In genomic region chr4:149553959-149554520, GRCh38 we compare ENCODE assay signal across 24 cellular contexts.
DNase-seq lines count a peak whose midpoint lies in the region; ATAC-seq, FAIRE-seq and TF ChIP-seq lines count a peak whose summit lies in the region.
"Had no signal": no experiment of that assay in that cellular context is flagged by ENCODE, and none has a peak within 500 bp of the region (broad histone marks: within the 10 kb centered on the region; RNA-seq: fewer than 3 reads in every experiment).

No MANE protein-coding gene starts in this region.

- FAIRE-seq in HepG2 (lab: Jason Lieb, UNC): no peak
- FAIRE-seq: G401.6 had no signal

- H3K23ac ChIP-seq in mesenchymal stem cell (ENCODE audit: low read length in 2 of 2): no peak overlapping the region

- H3K9ac ChIP-seq in HepG2 (ENCODE audit: insufficient read depth, low read depth, low read length) (no peak overlapping the region), mesenchymal stem cell (ENCODE audit: low read length) (no peak overlapping the region)
- H3K9ac ChIP-seq: GM23248 had no signal

- no peak overlapping the region for H3K14ac ChIP-seq in mesenchymal stem cell (ENCODE audit: low read length in 2 of 2)

- in situ Hi-C loops in HepG2 (cut with HindIII; ENCODE audit: extremely low pct_ligation_motif_present, low pct_unique_long_range_greater_than_20kb): no loop called here

- no peaks in the 10 kb centered on the region for H4K20me1 ChIP-seq in HepG2 (ENCODE audit: insufficient read depth, low read length)

- H3K79me1 ChIP-seq in mesenchymal stem cell (replicated peaks; ENCODE audit: low read length, poor library complexity, severe bottlenecking): no peaks in the 10 kb centered on the region

- no peak overlapping the region for H3K18ac ChIP-seq in mesenchymal stem cell (ENCODE audit: low read depth in 1 of 2, low read length in 2 of 2)

- no peak overlapping the region for H3K4me3 ChIP-seq in HepG2 (replicated peaks in 1 of 3; ENCODE audit: insufficient read depth in 1 of 3, low read depth in 2 of 3, low read length in 3 of 3)
- no peak overlapping the region for H3K4me3 ChIP-seq in right lobe of liver
- H3K4me3 ChIP-seq in mesenchymal stem cell (ENCODE audit: insufficient read depth in 1 of 2, low read depth in 1 of 2, low read length in 2 of 2): no peak overlapping the region
- no peak overlapping the region for H3K4me3 ChIP-seq in vagina
- H3K4me3 ChIP-seq: GM23248 had no signal

- TF ChIP-seq POLR2A in HepG2 (IDR thresholded peaks at IDR 0.05; ENCODE audit: insufficient read depth in 1 of 2, low read depth in 2 of 2, low read length in 2 of 2) (no peak), right lobe of liver (IDR thresholded peaks at IDR 0.05) (no peak), vagina (IDR thresholded peaks at IDR 0.05) (no peak)

- BruUV-seq in HepG2 (replicated peaks; lab: Mats Ljungman, UMichigan): no TSS peak

- H3K4me2 ChIP-seq in HepG2 (ENCODE audit: low read depth, low read length) (no peak overlapping the region), mesenchymal stem cell (ENCODE audit: low read length, poor library complexity, severe bottlenecking) (no peak overlapping the region)

- no peak overlapping the region for H2BK5ac ChIP-seq in mesenchymal stem cell (ENCODE audit: low read depth, low read length, poor library complexity, severe bottlenecking)

- no peak overlapping the region for H4K8ac ChIP-seq in mesenchymal stem cell (ENCODE audit: low read length)

- no peak overlapping the region for H2BK15ac ChIP-seq in mesenchymal stem cell (ENCODE audit: low read depth, poor library complexity, severe bottlenecking)

- POLR2A ChIA-PET in HepG2 (lab: Yijun Ruan, JAX): no interaction called here

- CTCF ChIA-PET in HepG2 (lab: Yijun Ruan, JAX; ENCODE audit: low intra/inter-chr PET ratio, low total read pairs): no interaction called here

- DNase-seq in HepG2 (ENCODE audit: low spot score) (no peak), right lobe of liver (no peak), dedifferentiated amniotic fluid mesenchymal stem cell (ENCODE audit: extremely low spot score) (peak; percentile 15), mesenchymal stem cell (no peak), vagina (ENCODE audit: extremely low spot score in 2 of 2) (no peak), NCI-H345 treated with DMSO at 0.1 percent for 48 hours (lab: John Stamatoyannopoulos, UW; ENCODE audit: unreplicated experiment) (no peak)
- DNase-seq: BE2C; CD4-positive, CD25-positive, alpha-beta regulatory T cell; COR-L47; DMS 273 treated with DMSO at 0.1 percent for 48 hours; GM23248; NCI-H1417 treated with DMSO at 0.1 percent for 48 hours; NCI-H187 treated with DMSO at 0.1 percent for 48 hours; NCI-H226; NCI-H524 treated with DMSO at 0.1 percent for 48 hours; PC-3; RPMI8226; SHP77 treated with DMSO at 0.1 percent for 48 hours had no signal

- H3K27me3 ChIP-seq in HepG2 (ENCODE audit: control insufficient read depth in 1 of 2, insufficient read depth in 2 of 2, low read length in 2 of 2): no peaks in the 10 kb centered on the region; a peak in 1 of 5 replicates
- H3K27me3 ChIP-seq in right lobe of liver: no peaks in the 10 kb centered on the region
- no peaks in the 10 kb centered on the region for H3K27me3 ChIP-seq in mesenchymal stem cell (ENCODE audit: control insufficient read depth in 1 of 2, insufficient read depth in 1 of 2, low read length in 2 of 2)
- no peaks in the 10 kb centered on the region for H3K27me3 ChIP-seq in vagina
- H3K27me3 ChIP-seq: BE2C had no signal

- H2BK120ac ChIP-seq in mesenchymal stem cell (ENCODE audit: low read depth, low read length): no peak overlapping the region

- H3K36me3 ChIP-seq in HepG2 (replicated peaks in 1 of 2; ENCODE audit: control insufficient read depth in 1 of 2, insufficient read depth in 2 of 2, low read length in 2 of 2) (no peaks in the 10 kb centered on the region), right lobe of liver (no peaks in the 10 kb centered on the region), mesenchymal stem cell (ENCODE audit: control insufficient read depth in 1 of 2, insufficient read depth in 2 of 2, low read depth in 1 of 2, low read length in 2 of 2) (no peaks in the 10 kb centered on the region), vagina (no peaks in the 10 kb centered on the region)
- H3K36me3 ChIP-seq: BE2C had no signal

- no peaks in the 10 kb centered on the region for H3K4me1 ChIP-seq in HepG2 (ENCODE audit: insufficient read depth, low read length)
- H3K4me1 ChIP-seq in right lobe of liver: no peaks in the 10 kb centered on the region
- no peaks in the 10 kb centered on the region for H3K4me1 ChIP-seq in mesenchymal stem cell (ENCODE audit: control insufficient read depth, insufficient read depth, low read depth, low read length)
- H3K4me1 ChIP-seq in vagina: no peaks in the 10 kb centered on the region
- H3K4me1 ChIP-seq: BE2C had no signal

- no peak for TF ChIP-seq RAD21 in HepG2 (CRISPR knock-in tag; IDR thresholded peaks at IDR 0.05)

- 37% methylated on average over 6 of the region's 6 CpGs for WGBS in HepG2 (ENCODE audit: low lambda C conversion rate)
- WGBS in right lobe of liver (ENCODE audit: insufficient coverage, low coverage, low lambda C conversion rate, missing lambda C conversion rate): 63% methylated on average over 5 of the region's 6 CpGs
- 93% methylated on average over 4 of the region's 6 CpGs for WGBS in mesenchymal stem cell

- H3K9me3 ChIP-seq in HepG2 (ENCODE audit: low read length): peaks cover 31% of the 10 kb centered on the region
- H3K9me3 ChIP-seq in right lobe of liver: no peaks in the 10 kb centered on the region
- no peaks in the 10 kb centered on the region for H3K9me3 ChIP-seq in mesenchymal stem cell (ENCODE audit: control insufficient read depth, low read length)
- no peaks in the 10 kb centered on the region for H3K9me3 ChIP-seq in vagina
- H3K9me3 ChIP-seq: BE2C had no signal

- H2BK12ac ChIP-seq in mesenchymal stem cell (ENCODE audit: low read length in 2 of 2): no peak overlapping the region

- intact Hi-C loops in HepG2 (cut with micrococcal nuclease; ENCODE audit: unreplicated experiment) (loop anchor here (5.0 kb wide), 1 partner anchor 182 kb away; no protein-coding TSS in a partner anchor), right lobe of liver (cut with DNase I) (no loop called here), vagina (cut with DNase I) (no loop called here)

- H2AFZ ChIP-seq in HepG2 (ENCODE audit: low read length): no peak overlapping the region
- no peak overlapping the region for H2AFZ ChIP-seq in mesenchymal stem cell (ENCODE audit: low read depth, low read length)
- H2AFZ ChIP-seq: GM23248 had no signal

- no peak overlapping the region for H3K4ac ChIP-seq in mesenchymal stem cell (ENCODE audit: low read depth in 1 of 2, low read length in 2 of 2)

- H4K91ac ChIP-seq in mesenchymal stem cell (ENCODE audit: low read length): no peak overlapping the region

- no peak overlapping the region for H3K27ac ChIP-seq in HepG2 (ENCODE audit: extremely low read length, insufficient read depth, low read length)
- H3K27ac ChIP-seq in right lobe of liver: no peak overlapping the region
- H3K27ac ChIP-seq in mesenchymal stem cell (ENCODE audit: low read length, poor library complexity, severe bottlenecking): peak overlapping the region; percentile 30
- H3K27ac ChIP-seq in vagina: no peak overlapping the region
- H3K27ac ChIP-seq: 22Rv1, GM23248 had no signal

- H2AK5ac ChIP-seq in mesenchymal stem cell (ENCODE audit: low read length, severe bottlenecking): no peak overlapping the region

- no peak for TF ChIP-seq CTCF in HepG2 (CRISPR knock-in tag; IDR thresholded peaks at IDR 0.05)
- TF ChIP-seq CTCF in right lobe of liver (IDR thresholded peaks at IDR 0.05): no peak
- no peak for TF ChIP-seq CTCF in vagina (IDR thresholded peaks at IDR 0.05)

- no peaks in the 10 kb centered on the region for H3K79me2 ChIP-seq in HepG2 (ENCODE audit: insufficient read depth, low read length)

- ATAC-seq in HepG2 (no peak), right lobe of liver (no peak), GM21737 (IDR thresholded peaks at IDR 0.05; ENCODE audit: unreplicated experiment) (no peak), GM18870 (IDR thresholded peaks at IDR 0.05; ENCODE audit: unreplicated experiment) (no peak)
- ATAC-seq: HCT116, PC-3, SK-N-SH treated with all-trans-retinoic acid at 6 μM for 48 hours had no signal

- TF ChIP-seq EP300 in HepG2 (IDR thresholded peaks at IDR 0.05; ENCODE audit: low read depth in 2 of 2, low read length in 2 of 2) (no peak), HepG2 (CRISPR knock-in tag; IDR thresholded peaks at IDR 0.05; ENCODE audit: borderline replicate concordance) (no peak)

TF ChIP-seq in HepG2, 621 proteins besides CTCF, POLR2A, EP300 and RAD21:
- TF ChIP-seq ETV6 (CRISPR knock-in tag; conservative IDR thresholded peaks at IDR 0.05) (no peak), MAFK (conservative IDR thresholded peaks at IDR 0.05 in 1 of 2, IDR thresholded peaks at IDR 0.05 in 1 of 2; ENCODE audit: low read length in 2 of 2) (peak; percentile 55 to 81; a peak in 3 of 4 replicates), MAFF (IDR thresholded peaks at IDR 0.05; ENCODE audit: low read depth, low read length) (peak; percentile 74)
